1 cellular context compared by ENCODE assay signal in the genomic region with DNA sequence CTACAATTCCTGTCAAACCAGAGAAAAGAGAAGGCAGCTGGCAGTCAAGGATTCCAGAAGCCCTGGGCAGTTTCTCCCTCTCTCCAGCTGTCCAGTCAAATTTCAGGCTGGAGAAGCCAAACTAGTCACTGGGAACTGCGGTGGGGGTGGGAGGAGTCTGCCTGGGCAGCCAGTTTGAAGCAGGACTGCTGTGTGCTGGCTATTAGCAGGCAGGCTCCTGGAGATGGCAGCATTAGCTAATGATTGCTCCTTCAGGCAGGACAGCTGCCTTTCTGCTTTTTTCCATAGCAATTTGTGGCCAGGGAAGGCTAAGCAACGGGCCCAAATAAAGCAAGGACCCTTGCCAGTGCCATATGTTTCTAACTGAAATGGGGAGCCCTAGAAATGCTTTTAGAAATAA.
TF ChIP-seq lines count a peak whose summit lies in the region.

No MANE protein-coding gene starts in this region.

TF ChIP-seq in H1, 55 proteins besides CTCF, POLR2A, EP300 and RAD21 (continued from another document):
- no peak for TF ChIP-seq FOSL1 (IDR thresholded peaks at IDR 0.05; ENCODE audit: insufficient read depth, low read depth, low read length)
- no peak for TF ChIP-seq GTF2F1 (IDR thresholded peaks at IDR 0.05; ENCODE audit: borderline replicate concordance, low read depth, low read length)
- TF ChIP-seq BCL11A (IDR thresholded peaks at IDR 0.05; ENCODE audit: low read depth in 2 of 2, low read length in 2 of 2), result no peak
- TF ChIP-seq SP2 (IDR thresholded peaks at IDR 0.05; ENCODE audit: low read length), result no peak
- TF ChIP-seq, protein P1, sequence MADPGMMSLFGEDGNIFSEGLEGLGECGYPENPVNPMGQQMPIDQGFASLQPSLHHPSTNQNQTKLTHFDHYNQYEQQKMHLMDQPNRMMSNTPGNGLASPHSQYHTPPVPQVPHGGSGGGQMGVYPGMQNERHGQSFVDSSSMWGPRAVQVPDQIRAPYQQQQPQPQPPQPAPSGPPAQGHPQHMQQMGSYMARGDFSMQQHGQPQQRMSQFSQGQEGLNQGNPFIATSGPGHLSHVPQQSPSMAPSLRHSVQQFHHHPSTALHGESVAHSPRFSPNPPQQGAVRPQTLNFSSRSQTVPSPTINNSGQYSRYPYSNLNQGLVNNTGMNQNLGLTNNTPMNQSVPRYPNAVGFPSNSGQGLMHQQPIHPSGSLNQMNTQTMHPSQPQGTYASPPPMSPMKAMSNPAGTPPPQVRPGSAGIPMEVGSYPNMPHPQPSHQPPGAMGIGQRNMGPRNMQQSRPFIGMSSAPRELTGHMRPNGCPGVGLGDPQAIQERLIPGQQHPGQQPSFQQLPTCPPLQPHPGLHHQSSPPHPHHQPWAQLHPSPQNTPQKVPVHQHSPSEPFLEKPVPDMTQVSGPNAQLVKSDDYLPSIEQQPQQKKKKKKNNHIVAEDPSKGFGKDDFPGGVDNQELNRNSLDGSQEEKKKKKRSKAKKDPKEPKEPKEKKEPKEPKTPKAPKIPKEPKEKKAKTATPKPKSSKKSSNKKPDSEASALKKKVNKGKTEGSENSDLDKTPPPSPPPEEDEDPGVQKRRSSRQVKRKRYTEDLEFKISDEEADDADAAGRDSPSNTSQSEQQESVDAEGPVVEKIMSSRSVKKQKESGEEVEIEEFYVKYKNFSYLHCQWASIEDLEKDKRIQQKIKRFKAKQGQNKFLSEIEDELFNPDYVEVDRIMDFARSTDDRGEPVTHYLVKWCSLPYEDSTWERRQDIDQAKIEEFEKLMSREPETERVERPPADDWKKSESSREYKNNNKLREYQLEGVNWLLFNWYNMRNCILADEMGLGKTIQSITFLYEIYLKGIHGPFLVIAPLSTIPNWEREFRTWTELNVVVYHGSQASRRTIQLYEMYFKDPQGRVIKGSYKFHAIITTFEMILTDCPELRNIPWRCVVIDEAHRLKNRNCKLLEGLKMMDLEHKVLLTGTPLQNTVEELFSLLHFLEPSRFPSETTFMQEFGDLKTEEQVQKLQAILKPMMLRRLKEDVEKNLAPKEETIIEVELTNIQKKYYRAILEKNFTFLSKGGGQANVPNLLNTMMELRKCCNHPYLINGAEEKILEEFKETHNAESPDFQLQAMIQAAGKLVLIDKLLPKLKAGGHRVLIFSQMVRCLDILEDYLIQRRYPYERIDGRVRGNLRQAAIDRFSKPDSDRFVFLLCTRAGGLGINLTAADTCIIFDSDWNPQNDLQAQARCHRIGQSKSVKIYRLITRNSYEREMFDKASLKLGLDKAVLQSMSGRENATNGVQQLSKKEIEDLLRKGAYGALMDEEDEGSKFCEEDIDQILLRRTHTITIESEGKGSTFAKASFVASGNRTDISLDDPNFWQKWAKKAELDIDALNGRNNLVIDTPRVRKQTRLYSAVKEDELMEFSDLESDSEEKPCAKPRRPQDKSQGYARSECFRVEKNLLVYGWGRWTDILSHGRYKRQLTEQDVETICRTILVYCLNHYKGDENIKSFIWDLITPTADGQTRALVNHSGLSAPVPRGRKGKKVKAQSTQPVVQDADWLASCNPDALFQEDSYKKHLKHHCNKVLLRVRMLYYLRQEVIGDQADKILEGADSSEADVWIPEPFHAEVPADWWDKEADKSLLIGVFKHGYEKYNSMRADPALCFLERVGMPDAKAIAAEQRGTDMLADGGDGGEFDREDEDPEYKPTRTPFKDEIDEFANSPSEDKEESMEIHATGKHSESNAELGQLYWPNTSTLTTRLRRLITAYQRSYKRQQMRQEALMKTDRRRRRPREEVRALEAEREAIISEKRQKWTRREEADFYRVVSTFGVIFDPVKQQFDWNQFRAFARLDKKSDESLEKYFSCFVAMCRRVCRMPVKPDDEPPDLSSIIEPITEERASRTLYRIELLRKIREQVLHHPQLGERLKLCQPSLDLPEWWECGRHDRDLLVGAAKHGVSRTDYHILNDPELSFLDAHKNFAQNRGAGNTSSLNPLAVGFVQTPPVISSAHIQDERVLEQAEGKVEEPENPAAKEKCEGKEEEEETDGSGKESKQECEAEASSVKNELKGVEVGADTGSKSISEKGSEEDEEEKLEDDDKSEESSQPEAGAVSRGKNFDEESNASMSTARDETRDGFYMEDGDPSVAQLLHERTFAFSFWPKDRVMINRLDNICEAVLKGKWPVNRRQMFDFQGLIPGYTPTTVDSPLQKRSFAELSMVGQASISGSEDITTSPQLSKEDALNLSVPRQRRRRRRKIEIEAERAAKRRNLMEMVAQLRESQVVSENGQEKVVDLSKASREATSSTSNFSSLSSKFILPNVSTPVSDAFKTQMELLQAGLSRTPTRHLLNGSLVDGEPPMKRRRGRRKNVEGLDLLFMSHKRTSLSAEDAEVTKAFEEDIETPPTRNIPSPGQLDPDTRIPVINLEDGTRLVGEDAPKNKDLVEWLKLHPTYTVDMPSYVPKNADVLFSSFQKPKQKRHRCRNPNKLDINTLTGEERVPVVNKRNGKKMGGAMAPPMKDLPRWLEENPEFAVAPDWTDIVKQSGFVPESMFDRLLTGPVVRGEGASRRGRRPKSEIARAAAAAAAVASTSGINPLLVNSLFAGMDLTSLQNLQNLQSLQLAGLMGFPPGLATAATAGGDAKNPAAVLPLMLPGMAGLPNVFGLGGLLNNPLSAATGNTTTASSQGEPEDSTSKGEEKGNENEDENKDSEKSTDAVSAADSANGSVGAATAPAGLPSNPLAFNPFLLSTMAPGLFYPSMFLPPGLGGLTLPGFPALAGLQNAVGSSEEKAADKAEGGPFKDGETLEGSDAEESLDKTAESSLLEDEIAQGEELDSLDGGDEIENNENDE (IDR thresholded peaks at IDR 0.05; ENCODE audit: insufficient replicate concordance, low read length), result no peak
- TF ChIP-seq CHD2 (IDR thresholded peaks at IDR 0.05; ENCODE audit: low read length), result no peak
- no peak for TF ChIP-seq ASH2L (IDR thresholded peaks at IDR 0.05; ENCODE audit: low read length)
- TF ChIP-seq TEAD4 (IDR thresholded peaks at IDR 0.05; ENCODE audit: low read depth, low read length), result no peak
- TF ChIP-seq, protein P2, sequence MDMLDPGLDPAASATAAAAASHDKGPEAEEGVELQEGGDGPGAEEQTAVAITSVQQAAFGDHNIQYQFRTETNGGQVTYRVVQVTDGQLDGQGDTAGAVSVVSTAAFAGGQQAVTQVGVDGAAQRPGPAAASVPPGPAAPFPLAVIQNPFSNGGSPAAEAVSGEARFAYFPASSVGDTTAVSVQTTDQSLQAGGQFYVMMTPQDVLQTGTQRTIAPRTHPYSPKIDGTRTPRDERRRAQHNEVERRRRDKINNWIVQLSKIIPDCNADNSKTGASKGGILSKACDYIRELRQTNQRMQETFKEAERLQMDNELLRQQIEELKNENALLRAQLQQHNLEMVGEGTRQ (IDR thresholded peaks at IDR 0.05; ENCODE audit: low read length), result no peak
- TF ChIP-seq TAF7 (optimal IDR thresholded peaks at IDR 0.05; ENCODE audit: borderline replicate concordance, low read depth, low read length), result no peak
- TF ChIP-seq NRF1 (IDR thresholded peaks at IDR 0.05; ENCODE audit: low read depth, low read length), result no peak
- TF ChIP-seq EZH2 (IDR thresholded peaks at IDR 0.05; ENCODE audit: low read depth, low read length, severe bottlenecking), result no peak
- no peak for TF ChIP-seq RFX5 (IDR thresholded peaks at IDR 0.05; ENCODE audit: borderline replicate concordance, low read depth, low read length)
- TF ChIP-seq CTBP2 (IDR thresholded peaks at IDR 0.05; ENCODE audit: borderline replicate concordance, insufficient read depth, insufficient read length, low read length), result no peak
- no peak for TF ChIP-seq CREB1 (IDR thresholded peaks at IDR 0.05)
TF ChIP-seq in H1: peak in this region for 0.
